Comparison of ENCODE assay signal across 9 cellular contexts in genomic region chr17:74759243-74759801, GRCh38. TPM values are rescaled to one million over a fixed set of nuclear protein-coding genes. Genes with fewer than 3 reads are reported as not detected.
A peak's percentile ranks its signal among the peaks of the same experiment; 100 is the strongest.
DNase-seq lines count a peak whose midpoint lies in the region; ATAC-seq lines count a peak whose summit lies in the region.
"Had no signal": no experiment of that assay in that cellular context is flagged by ENCODE, and none has a peak within 500 bp of the region (broad histone marks: within the 10 kb centered on the region; RNA-seq: fewer than 3 reads in every experiment).

No MANE protein-coding gene starts in this region.

- peak overlapping the region; percentile 9 for H3K9ac ChIP-seq in mucosa of stomach (ENCODE audit: low read length)

- CTCF ChIA-PET in CD4-positive, alpha-beta memory T cell (lab: Charles Lee; ENCODE audit: partially characterized antibody): interaction anchor here (0.9 to 9.4 kb wide), 18 partner anchors 8 to 104 kb away, joined by 3 to 128 read pairs (median 8); partner anchors contain the start of genes NAT9 and RAB37

- POLR2A ChIA-PET in CD4-positive, alpha-beta memory T cell (lab: Charles Lee; ENCODE audit: partially characterized antibody): interaction anchor here (1.1 to 20.4 kb wide), 8 partner anchors 10 to 114 kb away, joined by 3 to 489 read pairs (median 13); partner anchors contain the start of genes FDXR, NAT9, NHERF1 and RAB37

- H3K4me3 ChIP-seq in CD4-positive, alpha-beta memory T cell (ENCODE audit: low read length in 2 of 2): peak overlapping the region; percentile 34 to 54
- H3K4me3 ChIP-seq in mucosa of stomach (ENCODE audit: low read length): no peak overlapping the region

- peaks cover 42 to 84% (median 65%) of the 10 kb centered on the region in 4 donors for H3K4me1 Mint-ChIP-seq in CD4-positive, alpha-beta memory T cell

- H3K27me3 Mint-ChIP-seq in CD4-positive, alpha-beta memory T cell: no peaks in the 10 kb centered on the region

- DNase-seq in CD4-positive, alpha-beta memory T cell: peak; percentile 63 to 75 (median 64)
- DNase-seq in M059J (ENCODE audit: low read depth) (peak; percentile 56), inferior parietal cortex (ENCODE audit: extremely low spot score) (no peak), COLO668 (lab: John Stamatoyannopoulos, UW; ENCODE audit: unreplicated experiment) (no peak), SK-N-DZ (ENCODE audit: low spot score) (no peak)
- DNase-seq in activated effector memory CD4-positive, alpha-beta T cell treated with anti-CD3 and anti-CD28 coated beads, Interleukin-2, amount 50 U/mL, for 16 hours: peak; percentile 83

- peaks cover 28% of the 10 kb centered on the region for H3K36me3 ChIP-seq in CD4-positive, alpha-beta memory T cell (ENCODE audit: insufficient read depth, low read length)
- peaks cover 8% of the 10 kb centered on the region for H3K36me3 ChIP-seq in mucosa of stomach (ENCODE audit: control insufficient read depth, insufficient read depth, low read length)

- peak overlapping the region; percentile 65 for H3K27ac ChIP-seq in CD4-positive, alpha-beta memory T cell (ENCODE audit: low read depth, low read length)

- intact Hi-C loops in CD4-positive, alpha-beta memory T cell (cut with micrococcal nuclease): loop anchor here (1.0 kb wide), 1 partner anchor 8 kb away; no protein-coding TSS in a partner anchor

- peaks cover 10 to 35% of the 10 kb centered on the region in 2 donors for H3K36me3 Mint-ChIP-seq in CD4-positive, alpha-beta memory T cell

- H3K9me3 ChIP-seq in CD4-positive, alpha-beta memory T cell (ENCODE audit: control insufficient read depth in 1 of 2, low read length in 2 of 2): no peaks in the 10 kb centered on the region
- H3K9me3 ChIP-seq in mucosa of stomach (ENCODE audit: control insufficient read depth, low read length): no peaks in the 10 kb centered on the region

- H3K9me3 Mint-ChIP-seq in CD4-positive, alpha-beta memory T cell: no peaks in the 10 kb centered on the region

- H3K4me1 ChIP-seq in CD4-positive, alpha-beta memory T cell (ENCODE audit: insufficient read depth, low read length): peaks cover 94% of the 10 kb centered on the region
- peaks cover 79% of the 10 kb centered on the region for H3K4me1 ChIP-seq in mucosa of stomach (ENCODE audit: control insufficient read depth, insufficient read depth, low read length)

- peak overlapping the region; percentile 74 to 90 (median 84) for H3K4me3 Mint-ChIP-seq in CD4-positive, alpha-beta memory T cell

- no peaks in the 10 kb centered on the region for H3K27me3 ChIP-seq in CD4-positive, alpha-beta memory T cell (ENCODE audit: insufficient read depth, low read length)
- H3K27me3 ChIP-seq in mucosa of stomach (ENCODE audit: control insufficient read depth, insufficient read depth, low read length): no peaks in the 10 kb centered on the region

- peak overlapping the region; percentile 84 to 93 (median 90) for H3K27ac Mint-ChIP-seq in CD4-positive, alpha-beta memory T cell

- peak; percentile 84 for ATAC-seq in GM19438 (IDR thresholded peaks at IDR 0.05; ENCODE audit: low read depth, unreplicated experiment)

RNA-seq across cellular contexts. Expression of gene NHERF1, which starts 10.9 kb away (rescaled TPM):
- total RNA-seq in CD4-positive, alpha-beta memory T cell: 100 to 1,000 TPM; 202 to 209 TPM
- 100 to 1,000 TPM; 324 to 448 TPM for polyA plus RNA-seq in CD4-positive, alpha-beta memory T cell
- 63.1 and 80.7 TPM in 2 replicates for total RNA-seq in M059J (2014; rRNA removed; shearing (Covaris generic))
- polyA plus RNA-seq in SK-N-DZ (2014; cell fraction: cytosol; rRNA removed): 25.8 and 39.1 TPM in 2 replicates
- 15.7 and 16.5 TPM in 2 replicates for polyA plus RNA-seq in SK-N-DZ (2014; cell fraction: nucleus; rRNA removed)

RNA-seq across cellular contexts. Expression of gene NAT9, which starts 16.8 kb away (rescaled TPM):
- 10 to 100 TPM; 60.0 to 70.3 TPM for total RNA-seq in CD4-positive, alpha-beta memory T cell
- 10 to 100 TPM; 11.9 to 19.1 TPM for polyA plus RNA-seq in CD4-positive, alpha-beta memory T cell
- total RNA-seq in M059J (2014; rRNA removed; shearing (Covaris generic)): 18.4 and 18.5 TPM in 2 replicates
- 71.2 and 88.7 TPM in 2 replicates for polyA plus RNA-seq in SK-N-DZ (2014; cell fraction: cytosol; rRNA removed)
- polyA plus RNA-seq in SK-N-DZ (2014; cell fraction: nucleus; rRNA removed): 564 and 609 TPM in 2 replicates

RNA-seq across cellular contexts. Expression of gene RAB37, which starts 22.3 kb away (rescaled TPM):
- 10 to 100 TPM; 23.2 to 25.9 TPM for total RNA-seq in CD4-positive, alpha-beta memory T cell
- 10 to 100 TPM; 47.8 to 52.3 TPM for polyA plus RNA-seq in CD4-positive, alpha-beta memory T cell
- total RNA-seq in M059J (2014; rRNA removed; shearing (Covaris generic)): not detected in 2 replicates
- polyA plus RNA-seq in SK-N-DZ (2014; cell fraction: cytosol; rRNA removed): 0.08 and 0.16 TPM in 2 replicates
- polyA plus RNA-seq in SK-N-DZ (2014; cell fraction: nucleus; rRNA removed): 0.30 TPM in 2 replicates
- total RNA-seq: endothelial cell of umbilical vein had no signal

RNA-seq across cellular contexts. Expression of gene CD300LF, which starts 46.6 kb away (rescaled TPM):
- total RNA-seq in CD4-positive, alpha-beta memory T cell: under 1 TPM in 1 of 2 experiments, not detected in 1; 0.23 TPM
- not detected for polyA plus RNA-seq in CD4-positive, alpha-beta memory T cell
- total RNA-seq in M059J (2014; rRNA removed; shearing (Covaris generic)): not detected in 2 replicates
- polyA plus RNA-seq in SK-N-DZ (2014; cell fraction: cytosol; rRNA removed): not detected in 2 replicates
- not detected in 2 replicates for polyA plus RNA-seq in SK-N-DZ (2014; cell fraction: nucleus; rRNA removed)
- total RNA-seq: endothelial cell of umbilical vein had no signal
- polyA plus RNA-seq: endothelial cell of umbilical vein had no signal

Comparison
In these comparisons a context has a peak if more than half of its experiments do, and no peak if none do; other contexts are left out.
1. DNase-seq: peak in CD4-positive, alpha-beta memory T cell (5 of 5), M059J (single experiment) and activated effector memory CD4-positive, alpha-beta T cell treated with anti-CD3 and anti-CD28 coated beads, Interleukin-2, amount 50 U/mL, for 16 hours (single experiment); none in inferior parietal cortex (single experiment), COLO668 (single experiment) and SK-N-DZ (single experiment).
2. RNA of gene RAB37, which starts 22.3 kb away (total RNA-seq): 23.2 to 25.9 TPM in CD4-positive, alpha-beta memory T cell; not detected in M059J; every median in the first group is over 10 times any median in the second.